Comparison of ENCODE assay signal across 1 cellular context in the genomic region with DNA sequence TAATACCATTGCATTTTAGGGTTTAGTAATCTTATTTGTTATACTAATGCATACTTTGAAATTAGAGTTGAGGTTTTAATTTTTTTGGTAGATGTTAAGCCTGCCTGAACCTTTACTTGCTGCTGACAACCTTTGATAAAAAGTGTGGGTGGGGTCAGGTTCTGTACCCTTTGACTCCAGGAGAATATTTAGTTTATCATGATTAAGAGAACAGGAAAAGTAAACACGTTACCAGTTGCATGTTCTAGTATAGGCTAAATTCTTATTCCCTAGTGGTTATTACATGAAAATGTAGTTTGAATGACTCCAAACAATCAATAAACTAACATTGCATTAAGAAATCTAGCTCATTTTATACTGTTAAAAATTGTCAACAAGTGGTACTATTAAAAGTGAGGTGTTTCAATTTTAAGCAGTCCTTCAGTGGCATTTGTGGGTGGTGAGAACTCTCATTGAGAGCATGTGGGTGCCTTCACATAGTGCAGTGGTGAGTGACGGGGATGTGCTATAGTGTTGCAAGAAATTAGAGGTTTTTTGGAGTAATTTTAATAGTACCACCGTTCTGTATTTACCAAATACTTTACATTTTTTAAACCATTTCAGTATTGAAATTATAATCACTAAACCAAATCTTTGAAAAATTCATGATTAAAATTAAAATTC.
TF ChIP-seq lines count a peak whose summit lies in the region.

No MANE protein-coding gene starts in this region.

TF ChIP-seq in GM12878, 131 proteins besides CTCF, POLR2A, EP300 and RAD21:
- no peak for TF ChIP-seq RELA (IDR thresholded peaks at IDR 0.05; ENCODE audit: borderline replicate concordance, partially characterized antibody)
- TF ChIP-seq PKNOX1 (IDR thresholded peaks at IDR 0.05) = 0 out of 2 replicates have a peak, but pooled peaks have one; percentile 24
